In genomic region chr16:24789881-24790280, GRCh38 we compare ENCODE assay signal across 25 cellular contexts. TPM values are rescaled to one million over a fixed set of nuclear protein-coding genes. Genes with fewer than 3 reads are reported as not detected.
"Had no signal": no experiment of that assay in that cellular context is flagged by ENCODE, and none has a peak within 500 bp of the region (broad histone marks: within the 10 kb centered on the region; RNA-seq: fewer than 3 reads in every experiment).

No MANE protein-coding gene starts in this region.

- H3K4me3 ChIP-seq: heart left ventricle, lower lobe of right lung, transverse colon had no signal

- H3K4me1 ChIP-seq: lower lobe of right lung had no signal

- H3K4me3 Mint-ChIP-seq: activated B cell treated with CpG ODN at 0.5 μM for 24 hours; activated CD4-positive, alpha-beta T cell treated with anti-CD3 and anti-CD28 coated beads for 36 hours; activated naive CD4-positive, alpha-beta T cell treated with anti-CD3 and anti-CD28 coated beads, Interleukin-2, amount 10 ng/mL, durations not matched to agents 7 days and 5 days; activated T-cell treated with anti-CD3 and anti-CD28 coated beads, Interleukin-2, amount 50 U/mL, for 72 hours; brain; effector memory CD8-positive, alpha-beta T cell; neural crest cell; stimulated activated memory B cell treated with anti-CD40 and anti-IgM and Interleukin-4, amounts not matched to agents 10 μg/mL and 1 μg/mL and 100 μg/mL, for 72 hours had no signal

- H3K27me3 ChIP-seq: heart left ventricle, transverse colon had no signal

- H3K27me3 Mint-ChIP-seq: activated B cell treated with CpG ODN at 0.5 μM for 24 hours; activated CD4-positive, alpha-beta T cell treated with anti-CD3 and anti-CD28 coated beads for 36 hours; activated naive CD4-positive, alpha-beta T cell treated with anti-CD3 and anti-CD28 coated beads, Interleukin-2, amount 10 ng/mL, durations not matched to agents 7 days and 5 days; effector memory CD8-positive, alpha-beta T cell; naive thymus-derived CD4-positive, alpha-beta T cell; stimulated activated memory B cell treated with anti-CD40 and anti-IgM and Interleukin-4, amounts not matched to agents 10 μg/mL and 1 μg/mL and 100 μg/mL, for 72 hours had no signal

- ATAC-seq: activated CD4-positive, alpha-beta T cell treated with anti-CD3 and anti-CD28 coated beads for 36 hours; effector memory CD8-positive, alpha-beta T cell; lower lobe of right lung; naive thymus-derived CD4-positive, alpha-beta T cell; sciatic nerve; stimulated activated memory B cell treated with anti-CD40 and anti-IgM and Interleukin-4, amounts not matched to agents 10 μg/mL and 1 μg/mL and 100 μg/mL, for 72 hours had no signal

- H3K27ac ChIP-seq: lower lobe of right lung, transverse colon had no signal

- H3K4me1 Mint-ChIP-seq: activated B cell treated with CpG ODN at 0.5 μM for 24 hours; activated CD4-positive, alpha-beta T cell treated with anti-CD3 and anti-CD28 coated beads for 36 hours; activated naive CD4-positive, alpha-beta T cell treated with anti-CD3 and anti-CD28 coated beads, Interleukin-2, amount 10 ng/mL, durations not matched to agents 7 days and 5 days; neural crest cell; stimulated activated memory B cell treated with anti-CD40 and anti-IgM and Interleukin-4, amounts not matched to agents 10 μg/mL and 1 μg/mL and 100 μg/mL, for 72 hours had no signal

- H3K9me3 ChIP-seq: heart left ventricle, lower lobe of right lung, transverse colon had no signal

- DNase-seq: activated B cell treated with CpG ODN at 0.5 μM for 24 hours; activated CD4-positive, alpha-beta T cell treated with anti-CD3 and anti-CD28 coated beads for 36 hours; activated CD4-positive, alpha-beta T cell treated with anti-CD3 and anti-CD28 coated beads, Interleukin-2, amount 50 U/mL, for 48 hours; activated CD8-positive, alpha-beta memory T cell treated with anti-CD3 and anti-CD28 coated beads, Interleukin-2, amount 50 U/mL, for 48 hours; activated effector memory CD4-positive, alpha-beta T cell treated with anti-CD3 and anti-CD28 coated beads, Interleukin-2, amount 50 U/mL, for 16 hours; activated naive CD4-positive, alpha-beta T cell treated with anti-CD3 and anti-CD28 coated beads, Interleukin-2, amount 10 ng/mL, durations not matched to agents 7 days and 5 days; activated T-cell treated with anti-CD3 and anti-CD28 coated beads, Interleukin-2, amount 50 U/mL, for 72 hours; aorta; caudate nucleus; effector memory CD8-positive, alpha-beta T cell; heart left ventricle; lower lobe of right lung; naive thymus-derived CD4-positive, alpha-beta T cell; posterior cingulate gyrus; small intestine; stimulated activated CD4-positive, alpha-beta T cell treated with anti-CD3 and anti-CD28 coated beads, Interleukin-2, amount 100 ng/mL, for 24 hours; T-helper 9 cell; transverse colon had no signal

- H3K27ac Mint-ChIP-seq: activated CD4-positive, alpha-beta T cell treated with anti-CD3 and anti-CD28 coated beads for 36 hours; activated naive CD4-positive, alpha-beta T cell treated with anti-CD3 and anti-CD28 coated beads, Interleukin-2, amount 10 ng/mL, durations not matched to agents 7 days and 5 days; activated T-cell treated with anti-CD3 and anti-CD28 coated beads, Interleukin-2, amount 50 U/mL, for 72 hours; stimulated activated memory B cell treated with anti-CD40 and anti-IgM and Interleukin-4, amounts not matched to agents 10 μg/mL and 1 μg/mL and 100 μg/mL, for 72 hours had no signal

- H3K9me3 Mint-ChIP-seq: activated B cell treated with CpG ODN at 0.5 μM for 24 hours; activated naive CD4-positive, alpha-beta T cell treated with anti-CD3 and anti-CD28 coated beads, Interleukin-2, amount 10 ng/mL, durations not matched to agents 7 days and 5 days; activated T-cell treated with anti-CD3 and anti-CD28 coated beads, Interleukin-2, amount 50 U/mL, for 72 hours; brain; effector memory CD8-positive, alpha-beta T cell; naive thymus-derived CD4-positive, alpha-beta T cell; neural crest cell; stimulated activated memory B cell treated with anti-CD40 and anti-IgM and Interleukin-4, amounts not matched to agents 10 μg/mL and 1 μg/mL and 100 μg/mL, for 72 hours had no signal

RNA-seq across cellular contexts. Expression of gene SLC5A11, which starts 55.9 kb away (rescaled TPM):
- total RNA-seq: activated CD4-positive, alpha-beta T cell treated with anti-CD3 and anti-CD28 coated beads for 36 hours; aorta; dermis microvascular lymphatic vessel endothelial cell; neural crest cell; sciatic nerve; T-helper 1 cell treated with Interleukin-12 subunit alpha and Interleukin-12 subunit beta and Interleukin-4 antibody, amounts not matched to agents 30 ng/mL and 1 ng/mL, for 36 hours; temporal lobe had no signal
